Comparison of ENCODE assay signal across 1 cellular context in genomic region chr7:80618105-80618504, GRCh38.
TF ChIP-seq lines count a peak whose summit lies in the region.

No MANE protein-coding gene starts in this region.

TF ChIP-seq in GM12878, 131 proteins besides CTCF, POLR2A, EP300 and RAD21:
- TF ChIP-seq BCL3 (IDR thresholded peaks at IDR 0.05; ENCODE audit: borderline replicate concordance, insufficient read depth, low read depth, low read length, poor library complexity, severe bottlenecking) (no peak), SPI1 (IDR thresholded peaks at IDR 0.05; ENCODE audit: borderline replicate concordance, insufficient read depth, low read depth, low read length) (peak; percentile 34; the same call in 1 of the 2 replicates)
